In the genomic region with DNA sequence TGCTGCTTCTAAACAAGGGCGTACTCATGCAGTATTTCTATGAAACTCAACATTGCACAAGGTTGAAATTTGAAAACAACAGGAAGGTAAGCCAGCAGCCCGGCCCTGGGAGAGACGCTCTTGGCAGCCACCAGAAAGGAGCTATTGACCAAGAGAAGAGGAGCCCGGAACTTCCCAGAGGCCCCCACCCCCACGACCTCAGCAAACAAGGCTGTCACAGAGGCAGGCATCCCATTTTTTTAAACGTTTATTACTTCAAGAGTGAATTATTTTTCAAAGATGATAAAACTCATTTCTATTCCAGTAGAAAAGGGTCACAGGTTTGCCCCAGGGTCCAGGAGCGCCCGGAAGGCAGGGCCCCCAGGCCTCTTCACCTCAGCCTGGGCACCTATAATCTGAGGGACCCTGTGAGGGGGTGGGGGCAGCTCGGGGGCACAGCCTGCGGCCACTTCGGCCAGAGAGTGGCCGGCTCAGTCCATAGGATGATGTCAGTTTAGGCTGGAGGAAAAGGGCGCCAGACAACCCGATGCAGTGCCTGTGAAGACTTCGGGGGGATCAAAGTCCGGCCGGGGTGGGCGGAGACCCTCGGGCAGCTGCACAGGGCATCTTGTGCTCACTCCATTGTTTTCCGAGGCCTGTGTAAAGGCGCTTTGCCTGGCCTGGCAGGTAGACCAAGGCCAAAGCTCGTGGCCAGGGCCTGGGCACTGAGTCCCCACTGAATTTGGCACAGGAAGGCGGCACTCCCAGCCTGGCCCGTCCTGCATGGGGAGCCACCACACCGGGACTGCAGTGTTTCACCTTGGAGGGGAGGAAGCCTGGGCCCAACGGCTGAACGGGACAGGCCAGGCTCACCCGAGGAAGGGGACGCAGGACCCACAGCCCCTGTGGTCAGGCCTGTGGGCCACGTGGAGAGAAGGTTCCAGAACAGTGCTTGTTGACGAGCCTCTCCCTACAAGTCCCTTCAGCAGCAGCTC, we compare ENCODE assay signal across 1 cellular context.
TF ChIP-seq lines count a peak whose summit lies in the region.

No MANE protein-coding gene starts in this region.

TF ChIP-seq in HepG2, 621 proteins besides CTCF, POLR2A, EP300 and RAD21 (continued from another document and continues in another):
- TF ChIP-seq, protein P1, sequence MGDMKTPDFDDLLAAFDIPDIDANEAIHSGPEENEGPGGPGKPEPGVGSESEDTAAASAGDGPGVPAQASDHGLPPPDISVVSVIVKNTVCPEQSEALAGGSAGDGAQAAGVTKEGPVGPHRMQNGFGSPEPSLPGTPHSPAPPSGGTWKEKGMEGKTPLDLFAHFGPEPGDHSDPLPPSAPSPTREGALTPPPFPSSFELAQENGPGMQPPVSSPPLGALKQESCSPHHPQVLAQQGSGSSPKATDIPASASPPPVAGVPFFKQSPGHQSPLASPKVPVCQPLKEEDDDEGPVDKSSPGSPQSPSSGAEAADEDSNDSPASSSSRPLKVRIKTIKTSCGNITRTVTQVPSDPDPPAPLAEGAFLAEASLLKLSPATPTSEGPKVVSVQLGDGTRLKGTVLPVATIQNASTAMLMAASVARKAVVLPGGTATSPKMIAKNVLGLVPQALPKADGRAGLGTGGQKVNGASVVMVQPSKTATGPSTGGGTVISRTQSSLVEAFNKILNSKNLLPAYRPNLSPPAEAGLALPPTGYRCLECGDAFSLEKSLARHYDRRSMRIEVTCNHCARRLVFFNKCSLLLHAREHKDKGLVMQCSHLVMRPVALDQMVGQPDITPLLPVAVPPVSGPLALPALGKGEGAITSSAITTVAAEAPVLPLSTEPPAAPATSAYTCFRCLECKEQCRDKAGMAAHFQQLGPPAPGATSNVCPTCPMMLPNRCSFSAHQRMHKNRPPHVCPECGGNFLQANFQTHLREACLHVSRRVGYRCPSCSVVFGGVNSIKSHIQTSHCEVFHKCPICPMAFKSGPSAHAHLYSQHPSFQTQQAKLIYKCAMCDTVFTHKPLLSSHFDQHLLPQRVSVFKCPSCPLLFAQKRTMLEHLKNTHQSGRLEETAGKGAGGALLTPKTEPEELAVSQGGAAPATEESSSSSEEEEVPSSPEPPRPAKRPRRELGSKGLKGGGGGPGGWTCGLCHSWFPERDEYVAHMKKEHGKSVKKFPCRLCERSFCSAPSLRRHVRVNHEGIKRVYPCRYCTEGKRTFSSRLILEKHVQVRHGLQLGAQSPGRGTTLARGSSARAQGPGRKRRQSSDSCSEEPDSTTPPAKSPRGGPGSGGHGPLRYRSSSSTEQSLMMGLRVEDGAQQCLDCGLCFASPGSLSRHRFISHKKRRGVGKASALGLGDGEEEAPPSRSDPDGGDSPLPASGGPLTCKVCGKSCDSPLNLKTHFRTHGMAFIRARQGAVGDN (CRISPR knock-in tag; IDR thresholded peaks at IDR 0.05) = peak; percentile 99
- TF ChIP-seq ISX (CRISPR knock-in tag; conservative IDR thresholded peaks at IDR 0.05) (no peak), MEIS1 (CRISPR knock-in tag; IDR thresholded peaks at IDR 0.05; ENCODE audit: borderline replicate concordance) (peak; percentile 65; the same call in 1 of the 2 replicates), NR2C2 (CRISPR knock-in tag; IDR thresholded peaks at IDR 0.05; ENCODE audit: borderline replicate concordance) (no peak), ELF4 (CRISPR knock-in tag; IDR thresholded peaks at IDR 0.05; ENCODE audit: borderline replicate concordance) (no peak), ZSCAN30 (CRISPR knock-in tag; IDR thresholded peaks at IDR 0.05) (no peak), ZNF12 (CRISPR knock-in tag; IDR thresholded peaks at IDR 0.05) (peak; percentile 41; the same call in 1 of the 2 replicates), TP53 (CRISPR knock-in tag; conservative IDR thresholded peaks at IDR 0.05) (no peak), TCF12 (IDR thresholded peaks at IDR 0.05) (no peak), TCF12 (CRISPR knock-in tag; IDR thresholded peaks at IDR 0.05) (no peak), ZBTB3 (CRISPR knock-in tag; IDR thresholded peaks at IDR 0.05; ENCODE audit: borderline replicate concordance, low read depth) (no peak; the same call in 1 of the 2 replicates), BORCS8-MEF2B (CRISPR knock-in tag; IDR thresholded peaks at IDR 0.05) (0 out of 2 replicates have a peak, but pooled peaks have one; percentile 55), HES4 (CRISPR knock-in tag; IDR thresholded peaks at IDR 0.05; ENCODE audit: borderline replicate concordance) (no peak), EEA1 (CRISPR knock-in tag; IDR thresholded peaks at IDR 0.05; ENCODE audit: borderline replicate concordance) (no peak), NR2F1 (CRISPR knock-in tag; IDR thresholded peaks at IDR 0.05) (no peak), POLR2G (IDR thresholded peaks at IDR 0.05; ENCODE audit: low read depth, low read length) (peak; percentile 33; the same call in 1 of the 2 replicates), ZNF782 (CRISPR knock-in tag; IDR thresholded peaks at IDR 0.05; ENCODE audit: borderline replicate concordance) (no peak), HNF4A (CRISPR knock-in tag; IDR thresholded peaks at IDR 0.05) (peak; percentile 94), ATF7-NPFF (CRISPR knock-in tag; IDR thresholded peaks at IDR 0.05; ENCODE audit: low read depth) (peak; percentile 79), ZFP36L2 (CRISPR knock-in tag; IDR thresholded peaks at IDR 0.05) (no peak), MEF2D (CRISPR knock-in tag; IDR thresholded peaks at IDR 0.05) (peak; percentile 56; the same call in 1 of the 2 replicates), ZNF260 (CRISPR knock-in tag; IDR thresholded peaks at IDR 0.05; ENCODE audit: borderline replicate concordance, low read depth) (no peak), GPN1 (CRISPR knock-in tag; IDR thresholded peaks at IDR 0.05; ENCODE audit: borderline replicate concordance) (no peak), NFIC (IDR thresholded peaks at IDR 0.05; ENCODE audit: low read length) (peak; percentile 59; the same call in 1 of the 2 replicates)
- TF ChIP-seq, protein P2, sequence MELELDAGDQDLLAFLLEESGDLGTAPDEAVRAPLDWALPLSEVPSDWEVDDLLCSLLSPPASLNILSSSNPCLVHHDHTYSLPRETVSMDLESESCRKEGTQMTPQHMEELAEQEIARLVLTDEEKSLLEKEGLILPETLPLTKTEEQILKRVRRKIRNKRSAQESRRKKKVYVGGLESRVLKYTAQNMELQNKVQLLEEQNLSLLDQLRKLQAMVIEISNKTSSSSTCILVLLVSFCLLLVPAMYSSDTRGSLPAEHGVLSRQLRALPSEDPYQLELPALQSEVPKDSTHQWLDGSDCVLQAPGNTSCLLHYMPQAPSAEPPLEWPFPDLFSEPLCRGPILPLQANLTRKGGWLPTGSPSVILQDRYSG (CRISPR knock-in tag; IDR thresholded peaks at IDR 0.05) = no peak
- TF ChIP-seq, protein P3, sequence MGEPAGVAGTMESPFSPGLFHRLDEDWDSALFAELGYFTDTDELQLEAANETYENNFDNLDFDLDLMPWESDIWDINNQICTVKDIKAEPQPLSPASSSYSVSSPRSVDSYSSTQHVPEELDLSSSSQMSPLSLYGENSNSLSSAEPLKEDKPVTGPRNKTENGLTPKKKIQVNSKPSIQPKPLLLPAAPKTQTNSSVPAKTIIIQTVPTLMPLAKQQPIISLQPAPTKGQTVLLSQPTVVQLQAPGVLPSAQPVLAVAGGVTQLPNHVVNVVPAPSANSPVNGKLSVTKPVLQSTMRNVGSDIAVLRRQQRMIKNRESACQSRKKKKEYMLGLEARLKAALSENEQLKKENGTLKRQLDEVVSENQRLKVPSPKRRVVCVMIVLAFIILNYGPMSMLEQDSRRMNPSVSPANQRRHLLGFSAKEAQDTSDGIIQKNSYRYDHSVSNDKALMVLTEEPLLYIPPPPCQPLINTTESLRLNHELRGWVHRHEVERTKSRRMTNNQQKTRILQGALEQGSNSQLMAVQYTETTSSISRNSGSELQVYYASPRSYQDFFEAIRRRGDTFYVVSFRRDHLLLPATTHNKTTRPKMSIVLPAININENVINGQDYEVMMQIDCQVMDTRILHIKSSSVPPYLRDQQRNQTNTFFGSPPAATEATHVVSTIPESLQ (CRISPR knock-in tag; conservative IDR thresholded peaks at IDR 0.05) = no peak
- TF ChIP-seq, protein P4, sequence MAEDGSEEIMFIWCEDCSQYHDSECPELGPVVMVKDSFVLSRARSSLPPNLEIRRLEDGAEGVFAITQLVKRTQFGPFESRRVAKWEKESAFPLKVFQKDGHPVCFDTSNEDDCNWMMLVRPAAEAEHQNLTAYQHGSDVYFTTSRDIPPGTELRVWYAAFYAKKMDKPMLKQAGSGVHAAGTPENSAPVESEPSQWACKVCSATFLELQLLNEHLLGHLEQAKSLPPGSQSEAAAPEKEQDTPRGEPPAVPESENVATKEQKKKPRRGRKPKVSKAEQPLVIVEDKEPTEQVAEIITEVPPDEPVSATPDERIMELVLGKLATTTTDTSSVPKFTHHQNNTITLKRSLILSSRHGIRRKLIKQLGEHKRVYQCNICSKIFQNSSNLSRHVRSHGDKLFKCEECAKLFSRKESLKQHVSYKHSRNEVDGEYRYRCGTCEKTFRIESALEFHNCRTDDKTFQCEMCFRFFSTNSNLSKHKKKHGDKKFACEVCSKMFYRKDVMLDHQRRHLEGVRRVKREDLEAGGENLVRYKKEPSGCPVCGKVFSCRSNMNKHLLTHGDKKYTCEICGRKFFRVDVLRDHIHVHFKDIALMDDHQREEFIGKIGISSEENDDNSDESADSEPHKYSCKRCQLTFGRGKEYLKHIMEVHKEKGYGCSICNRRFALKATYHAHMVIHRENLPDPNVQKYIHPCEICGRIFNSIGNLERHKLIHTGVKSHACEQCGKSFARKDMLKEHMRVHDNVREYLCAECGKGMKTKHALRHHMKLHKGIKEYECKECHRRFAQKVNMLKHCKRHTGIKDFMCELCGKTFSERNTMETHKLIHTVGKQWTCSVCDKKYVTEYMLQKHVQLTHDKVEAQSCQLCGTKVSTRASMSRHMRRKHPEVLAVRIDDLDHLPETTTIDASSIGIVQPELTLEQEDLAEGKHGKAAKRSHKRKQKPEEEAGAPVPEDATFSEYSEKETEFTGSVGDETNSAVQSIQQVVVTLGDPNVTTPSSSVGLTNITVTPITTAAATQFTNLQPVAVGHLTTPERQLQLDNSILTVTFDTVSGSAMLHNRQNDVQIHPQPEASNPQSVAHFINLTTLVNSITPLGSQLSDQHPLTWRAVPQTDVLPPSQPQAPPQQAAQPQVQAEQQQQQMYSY (CRISPR knock-in tag; IDR thresholded peaks at IDR 0.05) = no peak
- TF ChIP-seq, protein P5, sequence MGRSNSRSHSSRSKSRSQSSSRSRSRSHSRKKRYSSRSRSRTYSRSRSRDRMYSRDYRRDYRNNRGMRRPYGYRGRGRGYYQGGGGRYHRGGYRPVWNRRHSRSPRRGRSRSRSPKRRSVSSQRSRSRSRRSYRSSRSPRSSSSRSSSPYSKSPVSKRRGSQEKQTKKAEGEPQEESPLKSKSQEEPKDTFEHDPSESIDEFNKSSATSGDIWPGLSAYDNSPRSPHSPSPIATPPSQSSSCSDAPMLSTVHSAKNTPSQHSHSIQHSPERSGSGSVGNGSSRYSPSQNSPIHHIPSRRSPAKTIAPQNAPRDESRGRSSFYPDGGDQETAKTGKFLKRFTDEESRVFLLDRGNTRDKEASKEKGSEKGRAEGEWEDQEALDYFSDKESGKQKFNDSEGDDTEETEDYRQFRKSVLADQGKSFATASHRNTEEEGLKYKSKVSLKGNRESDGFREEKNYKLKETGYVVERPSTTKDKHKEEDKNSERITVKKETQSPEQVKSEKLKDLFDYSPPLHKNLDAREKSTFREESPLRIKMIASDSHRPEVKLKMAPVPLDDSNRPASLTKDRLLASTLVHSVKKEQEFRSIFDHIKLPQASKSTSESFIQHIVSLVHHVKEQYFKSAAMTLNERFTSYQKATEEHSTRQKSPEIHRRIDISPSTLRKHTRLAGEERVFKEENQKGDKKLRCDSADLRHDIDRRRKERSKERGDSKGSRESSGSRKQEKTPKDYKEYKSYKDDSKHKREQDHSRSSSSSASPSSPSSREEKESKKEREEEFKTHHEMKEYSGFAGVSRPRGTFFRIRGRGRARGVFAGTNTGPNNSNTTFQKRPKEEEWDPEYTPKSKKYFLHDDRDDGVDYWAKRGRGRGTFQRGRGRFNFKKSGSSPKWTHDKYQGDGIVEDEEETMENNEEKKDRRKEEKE (IDR thresholded peaks at IDR 0.05) = no peak
- TF ChIP-seq, protein P6, sequence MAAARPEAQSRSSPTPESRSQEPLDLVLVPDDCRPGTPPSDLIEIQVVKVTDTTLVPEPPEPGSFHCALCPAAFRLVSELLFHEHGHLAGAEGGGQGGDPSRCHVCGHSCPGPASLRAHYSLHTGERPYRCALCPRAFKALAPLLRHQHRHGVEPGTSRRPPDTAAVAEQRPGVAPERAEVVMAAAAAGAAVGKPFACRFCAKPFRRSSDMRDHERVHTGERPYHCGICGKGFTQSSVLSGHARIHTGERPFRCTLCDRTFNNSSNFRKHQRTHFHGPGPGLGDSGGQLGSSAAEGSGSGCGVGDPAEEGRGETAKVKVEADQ (CRISPR knock-in tag; IDR thresholded peaks at IDR 0.05; ENCODE audit: borderline replicate concordance) = no peak
- TF ChIP-seq, protein P7, sequence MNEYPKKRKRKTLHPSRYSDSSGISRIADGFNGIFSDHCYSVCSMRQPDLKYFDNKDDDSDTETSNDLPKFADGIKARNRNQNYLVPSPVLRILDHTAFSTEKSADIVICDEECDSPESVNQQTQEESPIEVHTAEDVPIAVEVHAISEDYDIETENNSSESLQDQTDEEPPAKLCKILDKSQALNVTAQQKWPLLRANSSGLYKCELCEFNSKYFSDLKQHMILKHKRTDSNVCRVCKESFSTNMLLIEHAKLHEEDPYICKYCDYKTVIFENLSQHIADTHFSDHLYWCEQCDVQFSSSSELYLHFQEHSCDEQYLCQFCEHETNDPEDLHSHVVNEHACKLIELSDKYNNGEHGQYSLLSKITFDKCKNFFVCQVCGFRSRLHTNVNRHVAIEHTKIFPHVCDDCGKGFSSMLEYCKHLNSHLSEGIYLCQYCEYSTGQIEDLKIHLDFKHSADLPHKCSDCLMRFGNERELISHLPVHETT (CRISPR knock-in tag; conservative IDR thresholded peaks at IDR 0.05) = no peak
- TF ChIP-seq, protein P8, sequence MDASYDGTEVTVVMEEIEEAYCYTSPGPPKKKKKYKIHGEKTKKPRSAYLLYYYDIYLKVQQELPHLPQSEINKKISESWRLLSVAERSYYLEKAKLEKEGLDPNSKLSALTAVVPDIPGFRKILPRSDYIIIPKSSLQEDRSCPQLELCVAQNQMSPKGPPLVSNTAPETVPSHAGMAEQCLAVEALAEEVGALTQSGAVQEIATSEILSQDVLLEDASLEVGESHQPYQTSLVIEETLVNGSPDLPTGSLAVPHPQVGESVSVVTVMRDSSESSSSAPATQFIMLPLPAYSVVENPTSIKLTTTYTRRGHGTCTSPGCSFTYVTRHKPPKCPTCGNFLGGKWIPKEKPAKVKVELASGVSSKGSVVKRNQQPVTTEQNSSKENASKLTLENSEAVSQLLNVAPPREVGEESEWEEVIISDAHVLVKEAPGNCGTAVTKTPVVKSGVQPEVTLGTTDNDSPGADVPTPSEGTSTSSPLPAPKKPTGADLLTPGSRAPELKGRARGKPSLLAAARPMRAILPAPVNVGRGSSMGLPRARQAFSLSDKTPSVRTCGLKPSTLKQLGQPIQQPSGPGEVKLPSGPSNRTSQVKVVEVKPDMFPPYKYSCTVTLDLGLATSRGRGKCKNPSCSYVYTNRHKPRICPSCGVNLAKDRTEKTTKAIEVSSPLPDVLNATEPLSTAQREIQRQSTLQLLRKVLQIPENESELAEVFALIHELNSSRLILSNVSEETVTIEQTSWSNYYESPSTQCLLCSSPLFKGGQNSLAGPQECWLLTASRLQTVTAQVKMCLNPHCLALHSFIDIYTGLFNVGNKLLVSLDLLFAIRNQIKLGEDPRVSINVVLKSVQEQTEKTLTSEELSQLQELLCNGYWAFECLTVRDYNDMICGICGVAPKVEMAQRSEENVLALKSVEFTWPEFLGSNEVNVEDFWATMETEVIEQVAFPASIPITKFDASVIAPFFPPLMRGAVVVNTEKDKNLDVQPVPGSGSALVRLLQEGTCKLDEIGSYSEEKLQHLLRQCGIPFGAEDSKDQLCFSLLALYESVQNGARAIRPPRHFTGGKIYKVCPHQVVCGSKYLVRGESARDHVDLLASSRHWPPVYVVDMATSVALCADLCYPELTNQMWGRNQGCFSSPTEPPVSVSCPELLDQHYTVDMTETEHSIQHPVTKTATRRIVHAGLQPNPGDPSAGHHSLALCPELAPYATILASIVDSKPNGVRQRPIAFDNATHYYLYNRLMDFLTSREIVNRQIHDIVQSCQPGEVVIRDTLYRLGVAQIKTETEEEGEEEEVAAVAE (CRISPR knock-in tag; IDR thresholded peaks at IDR 0.05; ENCODE audit: borderline replicate concordance) = no peak
